Comparison of ENCODE assay signal across 15 cellular contexts in genomic region chr2:7748717-7749415, GRCh38.
DNase-seq lines count a peak whose midpoint lies in the region; ATAC-seq and TF ChIP-seq lines count a peak whose summit lies in the region.
"Had no signal": no experiment of that assay in that cellular context is flagged by ENCODE, and none has a peak within 500 bp of the region (broad histone marks: within the 10 kb centered on the region; RNA-seq: fewer than 3 reads in every experiment).

No MANE protein-coding gene starts in this region.

- no TSS peak for BruUV-seq in Panc1 (replicated peaks; lab: Mats Ljungman, UMichigan)

- H3K9ac ChIP-seq in neural progenitor cell = no peak overlapping the region

- H3K36me3 Mint-ChIP-seq in neural progenitor cell = no peaks in the 10 kb centered on the region

- H3K4me3 ChIP-seq in Panc1 (ENCODE audit: low read depth in 2 of 2, low read length in 2 of 2) (no peak overlapping the region), astrocyte of the spinal cord (ENCODE audit: low read depth, low read length) (no peak overlapping the region), neural progenitor cell (no peak overlapping the region), H7 (ENCODE audit: insufficient read depth, low read depth, low read length) (no peak overlapping the region)
- H3K4me3 ChIP-seq: A549, dorsolateral prefrontal cortex, lung had no signal

- no peak overlapping the region for H3K4me3 Mint-ChIP-seq in neural progenitor cell
- H3K4me3 Mint-ChIP-seq: activated naive CD4-positive, alpha-beta T cell treated with anti-CD3 and anti-CD28 coated beads, Interleukin-2, amount 50 U/mL, for 24 hours had no signal

- H3K4me1 Mint-ChIP-seq in neural progenitor cell = no peaks in the 10 kb centered on the region

- H3K4me2 ChIP-seq in neural progenitor cell = no peak overlapping the region
- H3K4me2 ChIP-seq: A549 had no signal

- TF ChIP-seq CTCF in Panc1 (IDR thresholded peaks at IDR 0.05) = no peak
- no peak for TF ChIP-seq CTCF in astrocyte of the spinal cord (IDR thresholded peaks at IDR 0.05; ENCODE audit: low read depth, low read length)
- TF ChIP-seq CTCF in neural progenitor cell (IDR thresholded peaks at IDR 0.05) = no peak

- CTCF ChIA-PET in Panc1 (lab: Charles Lee) = no interaction called here

- H3K9me3 ChIP-seq in Panc1 (ENCODE audit: control insufficient read depth, insufficient read depth, low read depth, low read length) (no peaks in the 10 kb centered on the region), neural progenitor cell (ENCODE audit: low read depth) (no peaks in the 10 kb centered on the region)

- no peaks in the 10 kb centered on the region for H3K79me2 ChIP-seq in neural progenitor cell (ENCODE audit: low read depth)

- in situ Hi-C loops in Panc1 (cut with HindIII; ENCODE audit: low pct_unique_long_range_greater_than_20kb, low sequenced_read_pairs) = no loop called here
- in situ Hi-C loops in astrocyte of the spinal cord (cut with HindIII; ENCODE audit: low sequenced_read_pairs) = no loop called here

- ATAC-seq in Panc1 (no peak), GM21786 (IDR thresholded peaks at IDR 0.05; ENCODE audit: unreplicated experiment) (no peak)

- peak; percentile 6 for DNase-seq in NCI-H2196 (lab: John Stamatoyannopoulos, UW; ENCODE audit: unreplicated experiment)
- DNase-seq in NCI-H2196 treated with DMSO at 0.1 percent for 48 hours (lab: John Stamatoyannopoulos, UW; ENCODE audit: unreplicated experiment) = no peak
- peak; percentile 10 for DNase-seq in Panc1 (ENCODE audit: low read depth, low spot score)
- DNase-seq in astrocyte of the spinal cord (ENCODE audit: low read depth, low spot score) = peak; percentile 20
- no peak for DNase-seq in neural progenitor cell (ENCODE audit: low spot score)
- DNase-seq in NCI-H510A treated with DMSO at 0.1 percent for 48 hours (lab: John Stamatoyannopoulos, UW) = no peak
- no peak for DNase-seq in H7
- DNase-seq: DMS153, dorsolateral prefrontal cortex, NCI-H2171, WERI-Rb-1 had no signal

- H3F3A ChIP-seq in neural progenitor cell (ENCODE audit: low read depth) = no peaks in the 10 kb centered on the region

- POLR2A ChIA-PET in Panc1 (lab: Charles Lee) = interaction anchor here (0.6 kb wide), 1 partner anchor 297 kb away, joined by 5 read pairs; no protein-coding TSS in a partner anchor

- intact Hi-C loops in Panc1 (cut with micrococcal nuclease; ENCODE audit: unreplicated experiment) = no loop called here

- H3K9me3 Mint-ChIP-seq in neural progenitor cell = peaks cover 12% of the 10 kb centered on the region

- H3K4me1 ChIP-seq in Panc1 (ENCODE audit: control insufficient read depth, insufficient read depth, low read length) (no peaks in the 10 kb centered on the region), neural progenitor cell (no peaks in the 10 kb centered on the region)
- H3K4me1 ChIP-seq: A549 had no signal

- H3K27me3 ChIP-seq in Panc1 (ENCODE audit: control insufficient read depth, insufficient read depth, low read length) (no peaks in the 10 kb centered on the region), neural progenitor cell (no peaks in the 10 kb centered on the region), H7 (ENCODE audit: control insufficient read depth, insufficient read depth, low read length) (no peaks in the 10 kb centered on the region)

- H3K36me3 ChIP-seq in Panc1 (ENCODE audit: control insufficient read depth, insufficient read depth, low read length) (no peaks in the 10 kb centered on the region), neural progenitor cell (no peaks in the 10 kb centered on the region), H7 (replicated peaks; ENCODE audit: control insufficient read depth, insufficient read depth, low read length) (no peaks in the 10 kb centered on the region)
- H3K36me3 ChIP-seq: WERI-Rb-1 had no signal

- H4K20me1 ChIP-seq in neural progenitor cell (ENCODE audit: low read depth) = no peaks in the 10 kb centered on the region

- no peak overlapping the region for H3K27ac ChIP-seq in Panc1 (ENCODE audit: low read length)
- H3K27ac ChIP-seq in neural progenitor cell = no peak overlapping the region
- H3K27ac ChIP-seq: A549, dorsolateral prefrontal cortex, WERI-Rb-1 had no signal

- no peak overlapping the region for H3K27ac Mint-ChIP-seq in neural progenitor cell
- H3K27ac Mint-ChIP-seq: activated naive CD4-positive, alpha-beta T cell treated with anti-CD3 and anti-CD28 coated beads, Interleukin-2, amount 50 U/mL, for 24 hours had no signal

- peak overlapping the region; percentile 46 for H2AFZ ChIP-seq in neural progenitor cell (replicated peaks)

- peaks cover 3% of the 10 kb centered on the region for H3K27me3 Mint-ChIP-seq in neural progenitor cell (ENCODE audit: insufficient read depth, low read depth)
- H3K27me3 Mint-ChIP-seq: activated naive CD4-positive, alpha-beta T cell treated with anti-CD3 and anti-CD28 coated beads, Interleukin-2, amount 50 U/mL, for 24 hours had no signal

Comparison
In these comparisons a context has a peak if more than half of its experiments do, and no peak if none do; other contexts are left out.
1. DNase-seq: peak in NCI-H2196 (single experiment), Panc1 (single experiment) and astrocyte of the spinal cord (single experiment); none in NCI-H2196 treated with DMSO at 0.1 percent for 48 hours (single experiment), neural progenitor cell (single experiment), NCI-H510A treated with DMSO at 0.1 percent for 48 hours (single experiment) and H7 (single experiment).